In the genomic region with DNA sequence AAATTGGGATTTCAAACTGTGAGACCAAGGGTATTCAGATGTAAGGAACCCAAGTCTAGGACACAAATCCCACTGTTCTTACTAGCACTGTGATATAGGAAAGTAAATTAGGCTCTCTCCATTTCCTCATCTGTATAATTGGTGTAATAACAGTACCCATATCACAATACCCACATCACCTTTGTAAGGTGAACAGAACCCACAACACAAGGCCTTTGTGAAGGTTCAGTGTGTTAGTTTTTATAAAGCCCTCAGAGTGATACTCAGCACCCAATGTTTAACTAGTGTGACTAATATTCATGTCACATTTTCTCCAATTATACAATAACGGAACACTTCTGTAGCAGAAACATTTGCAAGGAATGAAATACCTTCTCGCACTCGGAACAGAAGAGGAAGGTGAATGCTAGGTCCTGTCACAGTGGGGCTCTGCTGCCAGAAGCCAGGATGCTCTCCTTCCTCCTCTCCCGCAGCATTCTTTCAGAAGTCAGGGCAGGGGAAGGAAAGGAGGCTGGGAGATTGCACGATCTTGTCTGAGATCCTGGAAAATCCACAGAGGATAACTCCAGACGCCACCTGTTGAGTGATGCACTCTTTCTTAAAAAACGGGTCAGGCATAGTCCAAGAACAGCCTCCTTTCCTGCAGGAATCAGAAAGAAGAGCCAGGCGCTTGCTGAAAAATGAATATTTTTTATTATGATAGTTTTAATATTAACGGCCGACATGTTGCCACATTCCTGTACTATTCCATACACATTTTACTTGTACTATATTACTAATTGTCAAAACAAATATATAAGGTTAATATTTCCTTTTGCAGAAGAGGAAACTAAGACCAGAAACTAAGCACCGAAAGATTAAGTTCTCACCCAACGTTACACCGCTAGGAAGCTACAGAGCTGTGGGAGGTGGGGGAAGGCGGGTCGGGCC, we compare ENCODE assay signal across 8 cellular contexts. TPM values are rescaled to one million over a fixed set of nuclear protein-coding genes. Genes with fewer than 3 reads are reported as not detected.
DNase-seq lines count a peak whose midpoint lies in the region; ATAC-seq and TF ChIP-seq lines count a peak whose summit lies in the region.

No MANE protein-coding gene starts in this region.

- H3K36me3 Mint-ChIP-seq in activated naive CD4-positive, alpha-beta T cell treated with anti-CD3 and anti-CD28 coated beads, Interleukin-2, amount 50 U/mL, for 24 hours, result peaks cover 29% of the 10 kb centered on the region

- no peak overlapping the region for H3K9ac ChIP-seq in parathyroid adenoma

- TF ChIP-seq CTCF in fibroblast of mammary gland (conservative IDR thresholded peaks at IDR 0.05; ENCODE audit: control insufficient read depth, insufficient read depth, low read depth, low read length) (no peak), parathyroid adenoma (IDR thresholded peaks at IDR 0.05) (no peak)

- H3K4me3 Mint-ChIP-seq in activated naive CD4-positive, alpha-beta T cell treated with anti-CD3 and anti-CD28 coated beads, Interleukin-2, amount 50 U/mL, for 24 hours, result peak overlapping the region; percentile 94

- H2AFZ ChIP-seq in parathyroid adenoma, result peak overlapping the region; percentile 89

- H3K9me3 Mint-ChIP-seq in activated naive CD4-positive, alpha-beta T cell treated with anti-CD3 and anti-CD28 coated beads, Interleukin-2, amount 50 U/mL, for 24 hours, result no peaks in the 10 kb centered on the region

- H3K4me3 ChIP-seq in fibroblast of mammary gland (ENCODE audit: control insufficient read depth, low read depth, low read length) (peak overlapping the region; percentile 85), parathyroid adenoma (ENCODE audit: low read depth, low read length) (peak overlapping the region; percentile 98)

- peaks cover 23% of the 10 kb centered on the region for H3K4me1 Mint-ChIP-seq in activated naive CD4-positive, alpha-beta T cell treated with anti-CD3 and anti-CD28 coated beads, Interleukin-2, amount 50 U/mL, for 24 hours

- peak overlapping the region; percentile 82 for H3K4me2 ChIP-seq in parathyroid adenoma (ENCODE audit: low read length)

- no peaks in the 10 kb centered on the region for H3K27me3 ChIP-seq in parathyroid adenoma (ENCODE audit: control insufficient read depth, insufficient read depth, low read length)

- H3K27ac ChIP-seq in parathyroid adenoma, result peak overlapping the region; percentile 75

- DNase-seq in activated naive CD4-positive, alpha-beta T cell treated with anti-CD3 and anti-CD28 coated beads, Interleukin-2, amount 50 U/mL, for 16 hours, result no peak
- DNase-seq in SW480 (ENCODE audit: low spot score), result peak; percentile 20
- DNase-seq in fibroblast of mammary gland (ENCODE audit: low read depth), result peak; percentile 16

- H3K27me3 Mint-ChIP-seq in activated naive CD4-positive, alpha-beta T cell treated with anti-CD3 and anti-CD28 coated beads, Interleukin-2, amount 50 U/mL, for 24 hours, result no peaks in the 10 kb centered on the region

- peaks cover 1% of the 10 kb centered on the region for H3K9me3 ChIP-seq in parathyroid adenoma (ENCODE audit: control insufficient read depth, low read length)

- H3K4me1 ChIP-seq in parathyroid adenoma, result peaks cover 9% of the 10 kb centered on the region

- ATAC-seq in esophagus mucosa, result no peak
- no peak for ATAC-seq in HG02571 (IDR thresholded peaks at IDR 0.05; ENCODE audit: unreplicated experiment)
- no peak for ATAC-seq in HG02610 (IDR thresholded peaks at IDR 0.05; ENCODE audit: unreplicated experiment)

- no peaks in the 10 kb centered on the region for H3K79me2 ChIP-seq in parathyroid adenoma

- H3K36me3 ChIP-seq in parathyroid adenoma (ENCODE audit: control insufficient read depth, insufficient read depth, low read length), result no peaks in the 10 kb centered on the region

- H3K27ac Mint-ChIP-seq in activated naive CD4-positive, alpha-beta T cell treated with anti-CD3 and anti-CD28 coated beads, Interleukin-2, amount 50 U/mL, for 24 hours, result peak overlapping the region; percentile 86

RNA-seq across cellular contexts. Expression of a gene that starts 0.8 kb away (rescaled TPM):
- total RNA-seq in esophagus mucosa, result 6.0 TPM

RNA-seq across cellular contexts. Expression of a gene that starts 16.7 kb away (rescaled TPM):
- 0.88 TPM for total RNA-seq in esophagus mucosa

RNA-seq across cellular contexts. Expression of a gene that starts 49.7 kb away (rescaled TPM):
- total RNA-seq in esophagus mucosa, result 1.8 TPM

RNA-seq across cellular contexts. Expression of a gene that starts 50.6 kb away (rescaled TPM):
- 0.36 TPM for total RNA-seq in esophagus mucosa
